19 cellular contexts compared by ENCODE assay signal in the genomic region with DNA sequence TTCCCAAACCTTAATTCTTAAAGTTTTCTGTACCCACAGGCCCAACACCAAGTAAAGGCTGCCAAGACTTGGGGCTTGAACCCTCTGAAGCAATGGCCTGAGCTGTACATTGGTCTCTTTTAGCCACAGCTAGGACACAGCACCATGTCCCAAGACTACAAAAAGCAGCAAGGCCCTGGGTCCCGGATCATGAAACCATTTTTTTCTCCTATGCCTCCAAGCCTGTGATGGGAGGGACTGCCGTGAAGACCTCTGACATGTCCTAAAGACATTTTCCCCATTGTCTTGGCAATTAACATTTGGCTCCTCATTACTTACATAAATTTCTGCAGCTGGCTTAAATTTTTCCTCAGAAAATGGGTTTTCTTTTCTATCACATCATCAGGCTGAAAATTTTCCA. TPM values are rescaled to one million over a fixed set of nuclear protein-coding genes. Genes with fewer than 3 reads are reported as not detected.
DNase-seq lines count a peak whose midpoint lies in the region; ATAC-seq, FAIRE-seq and TF ChIP-seq lines count a peak whose summit lies in the region.
"Had no signal": no experiment of that assay in that cellular context is flagged by ENCODE, and none has a peak within 500 bp of the region (broad histone marks: within the 10 kb centered on the region; RNA-seq: fewer than 3 reads in every experiment).

No MANE protein-coding gene starts in this region.

- POLR2A ChIA-PET in A549 (lab: Yijun Ruan, JAX) (no interaction called here), HEK293 (lab: Yijun Ruan, JAX) (no interaction called here)

- no peak overlapping the region for H3K56ac ChIP-seq in mesendoderm (ENCODE audit: low read length)

- no peak for FAIRE-seq in A549 (lab: Jason Lieb, UNC)
- FAIRE-seq: D721Med, G401.6, GM12891 had no signal

- no peaks in the 10 kb centered on the region for H4K20me1 ChIP-seq in BLaER1 treated with 17β-estradiol and CSF1 and Interleukin-3, amounts not matched to agents 10 nM and 100 nM

- no peak overlapping the region for H4K8ac ChIP-seq in mesendoderm (ENCODE audit: low read depth, low read length)

- no peak overlapping the region for H3K9ac ChIP-seq in BLaER1 treated with 17β-estradiol and CSF1 and Interleukin-3, amounts not matched to agents 10 nM and 100 nM
- H3K9ac ChIP-seq in mesendoderm (ENCODE audit: low read length): no peak overlapping the region

- H3K79me1 ChIP-seq in mesendoderm (ENCODE audit: low read length): peaks cover 14% of the 10 kb centered on the region

- no peak for DNase-seq in A549 (ENCODE audit: low read depth in 1 of 2, low spot score in 1 of 2)
- DNase-seq in mesendoderm: peak; percentile 40
- DNase-seq in mucosa of gallbladder (ENCODE audit: low spot score): no peak
- DNase-seq in BE2C: no peak
- no peak for DNase-seq in NCI-H82 treated with DMSO at 0.1 percent for 48 hours (lab: John Stamatoyannopoulos, UW; ENCODE audit: unreplicated experiment)
- DNase-seq: ACHN; Caco-2; Calu3; CD4-positive, alpha-beta T cell; CD8-positive, alpha-beta T cell; DMS79 treated with DMSO at 0.1 percent for 48 hours; GF-D8 had no signal

- no peak overlapping the region for H4K5ac ChIP-seq in mesendoderm (ENCODE audit: low read length)

- H3K4me2 ChIP-seq in A549: no peak overlapping the region
- no peak overlapping the region for H3K4me2 ChIP-seq in BLaER1 treated with 17β-estradiol and CSF1 and Interleukin-3, amounts not matched to agents 10 nM and 100 nM
- H3K4me2 ChIP-seq in mesendoderm (ENCODE audit: low read length): no peak overlapping the region

- peaks cover 71 to 97% (median 89%) of the 10 kb centered on the region in 11 experiments for H3K36me3 ChIP-seq in BLaER1 treated with 17β-estradiol and CSF1 and Interleukin-3, amounts not matched to agents 10 nM and 100 nM
- no peaks in the 10 kb centered on the region for H3K36me3 ChIP-seq in HEK293 (ENCODE audit: control insufficient read depth in 2 of 2, insufficient read depth in 1 of 2, low read length in 2 of 2)
- no peaks in the 10 kb centered on the region for H3K36me3 ChIP-seq in mesendoderm (ENCODE audit: control insufficient read depth, insufficient read depth, low read length)
- H3K36me3 ChIP-seq in BE2C: no peaks in the 10 kb centered on the region

- no peak overlapping the region for H3K4ac ChIP-seq in mesendoderm (ENCODE audit: low read depth, low read length)

- no peak overlapping the region for H3K27ac ChIP-seq in A549
- no peak overlapping the region for H3K27ac ChIP-seq in BLaER1 treated with 17β-estradiol and CSF1 and Interleukin-3, amounts not matched to agents 10 nM and 100 nM
- H3K27ac ChIP-seq in HEK293 (ENCODE audit: extremely low read depth, low read depth, low read length): no peak overlapping the region
- no peak overlapping the region for H3K27ac ChIP-seq in mesendoderm (ENCODE audit: low read depth, low read length)
- H3K27ac ChIP-seq: 22Rv1, C4-2B had no signal

- H3K4me3 ChIP-seq in A549: no peak overlapping the region
- peak overlapping the region in 6 of 10 experiments; percentile 4 to 47 (median 22); a peak in 7 of 20 replicates for H3K4me3 ChIP-seq in BLaER1 treated with 17β-estradiol and CSF1 and Interleukin-3, amounts not matched to agents 10 nM and 100 nM
- H3K4me3 ChIP-seq in HEK293 (ENCODE audit: low read depth, low read length): no peak overlapping the region
- H3K4me3 ChIP-seq in mesendoderm (ENCODE audit: low read length): no peak overlapping the region
- no peak overlapping the region for H3K4me3 ChIP-seq in BE2C (ENCODE audit: low read depth, low read length)

- no peak for TF ChIP-seq POLR2A in A549 (IDR thresholded peaks at IDR 0.05; ENCODE audit: low read length)

- TF ChIP-seq EP300 in A549 (IDR thresholded peaks at IDR 0.05): no peak

- peaks cover 19% of the 10 kb centered on the region for H3K79me2 ChIP-seq in mesendoderm (ENCODE audit: control insufficient read depth, insufficient read depth, low read length)

- H2BK120ac ChIP-seq in mesendoderm (ENCODE audit: low read depth, low read length): no peak overlapping the region

- H3K27me3 ChIP-seq in BLaER1 treated with 17β-estradiol and CSF1 and Interleukin-3, amounts not matched to agents 10 nM and 100 nM: no peaks in the 10 kb centered on the region
- no peaks in the 10 kb centered on the region for H3K27me3 ChIP-seq in mesendoderm (ENCODE audit: insufficient read depth, low read length, poor library complexity)
- no peaks in the 10 kb centered on the region for H3K27me3 ChIP-seq in BE2C

- WGBS in A549 (ENCODE audit: missing lambda C conversion rate): 20% methylated on average over 2 of the region's 2 CpGs
- no CpG with 5 or more reads among the region's 2 CpGs for whole genome bisulfite sequencing in mesendoderm (ENCODE audit: extremely low coverage, insufficient coverage, low lambda C conversion rate)

- no peak overlapping the region for H3K18ac ChIP-seq in mesendoderm (ENCODE audit: low read length)

- H2AK5ac ChIP-seq in mesendoderm (ENCODE audit: low read length): no peak overlapping the region

- H3K9me3 ChIP-seq in A549 (peaks cover 71% of the 10 kb centered on the region), HEK293 (ENCODE audit: control insufficient read depth, insufficient read depth, low read depth, low read length) (no peaks in the 10 kb centered on the region), BE2C (peaks cover 2% of the 10 kb centered on the region)
- H3K9me3 ChIP-seq in BLaER1 treated with 17β-estradiol and CSF1 and Interleukin-3, amounts not matched to agents 10 nM and 100 nM (replicated peaks in 1 of 11): peaks cover 100% of the 10 kb centered on the region in 11 experiments

- no peak overlapping the region for H2BK5ac ChIP-seq in mesendoderm (ENCODE audit: low read length)

- CTCF ChIA-PET in A549 (lab: Yijun Ruan, JAX): interaction anchor here (1.2 kb wide), 1 partner anchor 34 kb away, joined by 5 read pairs; no protein-coding TSS in a partner anchor
- CTCF ChIA-PET in HEK293 (lab: Yijun Ruan, JAX): no interaction called here

- no peak for ATAC-seq in A549
- ATAC-seq: CD8-positive, alpha-beta T cell had no signal

- no peak for TF ChIP-seq RAD21 in A549 (conservative IDR thresholded peaks at IDR 0.05 in 1 of 2, IDR thresholded peaks at IDR 0.05 in 1 of 2)

- no peak for TF ChIP-seq CTCF in A549 (IDR thresholded peaks at IDR 0.05)
- no peak for TF ChIP-seq CTCF in HEK293 (tag by site-specific recombination; IDR thresholded peaks at IDR 0.05)
- TF ChIP-seq CTCF in BE2C (IDR thresholded peaks at IDR 0.05; ENCODE audit: low read depth, low read length): no peak

- H3K23ac ChIP-seq in mesendoderm (ENCODE audit: low read length): no peak overlapping the region

- no peaks in the 10 kb centered on the region for H3K4me1 ChIP-seq in A549
- no peaks in the 10 kb centered on the region for H3K4me1 ChIP-seq in BLaER1 treated with 17β-estradiol and CSF1 and Interleukin-3, amounts not matched to agents 10 nM and 100 nM
- H3K4me1 ChIP-seq in HEK293 (ENCODE audit: control insufficient read depth, insufficient read depth, low read length): no peaks in the 10 kb centered on the region
- no peaks in the 10 kb centered on the region for H3K4me1 ChIP-seq in mesendoderm (ENCODE audit: control insufficient read depth, low read depth, low read length)
- no peaks in the 10 kb centered on the region for H3K4me1 ChIP-seq in BE2C
- H3K4me1 ChIP-seq: Caco-2 had no signal

- H2BK15ac ChIP-seq in mesendoderm (replicated peaks; ENCODE audit: low read depth): no peak overlapping the region

TF ChIP-seq in A549, 52 proteins besides CTCF, POLR2A, EP300 and RAD21:
- TF ChIP-seq HDAC2 (IDR thresholded peaks at IDR 0.05): no peak
- peak; percentile 78 for TF ChIP-seq ZFP36 (IDR thresholded peaks at IDR 0.05; ENCODE audit: borderline replicate concordance, partially characterized antibody)
TF ChIP-seq in A549: peak in this region for 1.

TF ChIP-seq in HEK293, 187 proteins besides CTCF, POLR2A, EP300 and RAD21:
- TF ChIP-seq HOXD13 (CRISPR knock-in tag; IDR thresholded peaks at IDR 0.05; ENCODE audit: borderline replicate concordance) (no peak), ZNF585B (tag by site-specific recombination; IDR thresholded peaks at IDR 0.05) (peak; percentile 73)
TF ChIP-seq in HEK293: peak in this region for 1.

RNA-seq across cellular contexts. Expression of gene ZNF670, which starts 30.9 kb away (rescaled TPM):
- polyA plus RNA-seq in A549 (2011; rRNA removed) (3.5 and 4.3 TPM in 2 replicates), A549 (2017; fragmentation: RNase III; extraction: RNeasy Plus Mini Kit Qiagen cat#74134 plus additional on column Dnase treatment) (2.9 to 3.3 TPM (median 3.0 TPM) in 3 replicates)
- polyA plus RNA-seq in A549 (2012; cell fraction: cytosol; rRNA removed): 0.85 and 1.0 TPM in 2 replicates
- polyA plus RNA-seq in A549 (2012; cell fraction: nucleus; rRNA removed): 0.36 and 0.54 TPM in 2 replicates
- 1.1 and 1.2 TPM in 2 replicates for polyA minus RNA-seq in A549 (2011; rRNA and poly(A)+ RNA removed)
- 6.5 TPM for polyA plus RNA-seq in mesendoderm (2013, experiment 1 of 2)
- 5.9 TPM for polyA plus RNA-seq in mesendoderm (2013, experiment 2 of 2)
- total RNA-seq in mucosa of gallbladder: 3.8 TPM
- 3.8 TPM for polyA plus RNA-seq in BE2C (2012; ENCODE audit: insufficient read depth, insufficient read length, low read depth)

RNA-seq across cellular contexts. Expression of gene ZNF695, which starts 39.8 kb away (rescaled TPM):
- polyA plus RNA-seq in A549 (2011; rRNA removed): 1.7 and 2.6 TPM in 2 replicates
- polyA plus RNA-seq in A549 (2012; cell fraction: cytosol; rRNA removed): 1.6 and 2.0 TPM in 2 replicates
- 0.77 and 1.9 TPM in 2 replicates for polyA plus RNA-seq in A549 (2012; cell fraction: nucleus; rRNA removed)
- 2.5 to 3.3 TPM (median 2.7 TPM) in 3 replicates for polyA plus RNA-seq in A549 (2017; fragmentation: RNase III; extraction: RNeasy Plus Mini Kit Qiagen cat#74134 plus additional on column Dnase treatment)
- 0.45 and 1.9 TPM in 2 replicates for polyA minus RNA-seq in A549 (2011; rRNA and poly(A)+ RNA removed)
- polyA plus RNA-seq in mesendoderm (2013, experiment 1 of 2): 9.0 TPM
- polyA plus RNA-seq in mesendoderm (2013, experiment 2 of 2): 9.7 TPM
- 0.06 TPM for total RNA-seq in mucosa of gallbladder
- polyA plus RNA-seq in BE2C (2012; ENCODE audit: insufficient read depth, insufficient read length, low read depth): 1.3 TPM
- total RNA-seq: CD4-positive, alpha-beta T cell; CD8-positive, alpha-beta T cell had no signal

RNA-seq across cellular contexts. Expression of gene ZNF669, which starts 56.5 kb away (rescaled TPM):
- polyA plus RNA-seq in A549 (2011; rRNA removed): 5.3 and 5.4 TPM in 2 replicates
- 1.6 and 1.7 TPM in 2 replicates for polyA plus RNA-seq in A549 (2012; cell fraction: cytosol; rRNA removed)
- 2.2 and 2.3 TPM in 2 replicates for polyA plus RNA-seq in A549 (2012; cell fraction: nucleus; rRNA removed)
- polyA plus RNA-seq in A549 (2017; fragmentation: RNase III; extraction: RNeasy Plus Mini Kit Qiagen cat#74134 plus additional on column Dnase treatment): 3.6 to 3.7 TPM (median 3.6 TPM) in 3 replicates
- polyA minus RNA-seq in A549 (2011; rRNA and poly(A)+ RNA removed): 3.4 and 4.3 TPM in 2 replicates
- 11.9 TPM for polyA plus RNA-seq in mesendoderm (2013, experiment 1 of 2)
- 10.9 TPM for polyA plus RNA-seq in mesendoderm (2013, experiment 2 of 2)
- 7.0 TPM for total RNA-seq in mucosa of gallbladder
- 8.4 TPM for polyA plus RNA-seq in BE2C (2012; ENCODE audit: insufficient read depth, insufficient read length, low read depth)

Comparison
In these comparisons a context has a peak if more than half of its experiments do, and no peak if none do; other contexts are left out.
1. H3K4me3 ChIP-seq: peak in BLaER1 treated with 17β-estradiol and CSF1 and Interleukin-3, amounts not matched to agents 10 nM and 100 nM (6 of 10); none in A549 (single experiment), HEK293 (single experiment), mesendoderm (single experiment) and BE2C (single experiment).